In genomic region chr17:81399481-81400153, GRCh38 we compare ENCODE assay signal across 9 cellular contexts. TPM values are rescaled to one million over a fixed set of nuclear protein-coding genes. Genes with fewer than 3 reads are reported as not detected.
DNase-seq lines count a peak whose midpoint lies in the region; ATAC-seq, FAIRE-seq and TF ChIP-seq lines count a peak whose summit lies in the region.
"Had no signal": no experiment of that assay in that cellular context is flagged by ENCODE, and none has a peak within 500 bp of the region (broad histone marks: within the 10 kb centered on the region; RNA-seq: fewer than 3 reads in every experiment).

No MANE protein-coding gene starts in this region.

- H3K36me3 ChIP-seq in testis (ENCODE audit: low read depth, missing control alignments) = no peaks in the 10 kb centered on the region

- H3K4me3 ChIP-seq in testis = peak overlapping the region; percentile 66 to 73

- no peak for ATAC-seq in HG03159 (IDR thresholded peaks at IDR 0.05; ENCODE audit: unreplicated experiment)

- peaks cover 61% of the 10 kb centered on the region for H3K27me3 Mint-ChIP-seq in activated CD4-positive, alpha-beta T cell treated with anti-CD3 and anti-CD28 coated beads, Interleukin-2, amount 10 ng/mL, durations not matched to agents 24 days and 14 days

- H3K27ac Mint-ChIP-seq in activated CD4-positive, alpha-beta T cell treated with anti-CD3 and anti-CD28 coated beads, Interleukin-2, amount 10 ng/mL, durations not matched to agents 24 days and 14 days = no peak overlapping the region

- peak overlapping the region; percentile 69 for H3K27ac ChIP-seq in adipose tissue (ENCODE audit: low read depth, low read length)
- H3K27ac ChIP-seq in testis = peak overlapping the region; percentile 97

- no peaks in the 10 kb centered on the region for H3K9me3 ChIP-seq in testis

- intact Hi-C loops in activated CD4-positive, alpha-beta T cell treated with anti-CD3 and anti-CD28 coated beads, Interleukin-2, amount 10 ng/mL, durations not matched to agents 24 days and 14 days (cut with micrococcal nuclease) = loop anchor here (5.0 to 10.0 kb wide), 2 partner anchors 83 to 1585 kb away; no protein-coding TSS in a partner anchor
- intact Hi-C loops in testis (cut with DNase I; ENCODE audit: low total_unique reads) = loop anchor here (2.0 kb wide), 1 partner anchor 113 kb away; the partner anchor contains the start of gene ACTG1

- no peaks in the 10 kb centered on the region for H3K27me3 ChIP-seq in testis

- H3K4me1 ChIP-seq in testis = peaks cover 47% of the 10 kb centered on the region

- TF ChIP-seq POLR2A in testis (IDR thresholded peaks at IDR 0.05) = no peak

- WGBS in adipose tissue, 3 donors = 0 to 1% (median 0%) methylated on average over 58 to 95 of the region's 95 CpGs
- WGBS in testis, 2 donors = 0 to 1% methylated on average over 2 to 25 of the region's 95 CpGs

- H3K4me3 Mint-ChIP-seq in activated CD4-positive, alpha-beta T cell treated with anti-CD3 and anti-CD28 coated beads, Interleukin-2, amount 10 ng/mL, durations not matched to agents 24 days and 14 days = no peak overlapping the region

- peaks cover 11% of the 10 kb centered on the region for H3K4me1 Mint-ChIP-seq in activated CD4-positive, alpha-beta T cell treated with anti-CD3 and anti-CD28 coated beads, Interleukin-2, amount 10 ng/mL, durations not matched to agents 24 days and 14 days

- FAIRE-seq in HTR-8/SVneo (lab: Jason Lieb, UNC) = no peak
- FAIRE-seq: G401.6 had no signal

- no peak for TF ChIP-seq CTCF in testis (IDR thresholded peaks at IDR 0.05)

- peak; percentile 74 for DNase-seq in activated CD4-positive, alpha-beta T cell treated with anti-CD3 and anti-CD28 coated beads, Interleukin-2, amount 10 ng/mL, durations not matched to agents 24 days and 14 days
- no peak for DNase-seq in activated CD4-positive, alpha-beta T cell treated with anti-CD3 and anti-CD28 coated beads for 4 hours
- DNase-seq in kidney tubule cell (ENCODE audit: low spot score) (peak; percentile 40), testis (no peak), HTR-8/SVneo (ENCODE audit: insufficient read length, low spot score) (no peak), retina (no peak)

- H3K36me3 Mint-ChIP-seq in activated CD4-positive, alpha-beta T cell treated with anti-CD3 and anti-CD28 coated beads, Interleukin-2, amount 10 ng/mL, durations not matched to agents 24 days and 14 days (ENCODE audit: low read depth) = peaks cover 5% of the 10 kb centered on the region

- no peaks in the 10 kb centered on the region for H3K9me3 Mint-ChIP-seq in activated CD4-positive, alpha-beta T cell treated with anti-CD3 and anti-CD28 coated beads, Interleukin-2, amount 10 ng/mL, durations not matched to agents 24 days and 14 days

RNA-seq across cellular contexts. Expression of gene BAHCC1, which starts 4.4 kb away (rescaled TPM):
- 0.05 TPM in 1 of 2 replicates, not detected in the other for total RNA-seq in activated CD4-positive, alpha-beta T cell treated with anti-CD3 and anti-CD28 coated beads, Interleukin-2, amount 10 ng/mL, durations not matched to agents 24 days and 14 days
- polyA plus RNA-seq in adipose tissue = 10 to 100 TPM in 2 of 3 donors, 1 to 10 TPM in 1; 5.6 to 14.4 (median 12.9) TPM
- total RNA-seq in testis = 10 to 100 TPM; 29.2 to 30.2 TPM
- polyA plus RNA-seq in testis (ENCODE audit: insufficient read depth, low read depth, low replicate concordance) = 11.3 TPM

Comparison
In these comparisons a context has a peak if more than half of its experiments do, and no peak if none do; other contexts are left out.
1. DNase-seq: peak in activated CD4-positive, alpha-beta T cell treated with anti-CD3 and anti-CD28 coated beads, Interleukin-2, amount 10 ng/mL, durations not matched to agents 24 days and 14 days (single experiment) and kidney tubule cell (single experiment); none in activated CD4-positive, alpha-beta T cell treated with anti-CD3 and anti-CD28 coated beads for 4 hours (0 of 2), testis (single experiment), HTR-8/SVneo (single experiment) and retina (single experiment).
2. RNA of gene BAHCC1, which starts 4.4 kb away (total RNA-seq): 29.2 to 30.2 TPM in testis; 0.05 TPM in activated CD4-positive, alpha-beta T cell treated with anti-CD3 and anti-CD28 coated beads, Interleukin-2, amount 10 ng/mL, durations not matched to agents 24 days and 14 days; every median in the first group is over 10 times any median in the second.